17 cellular contexts compared by ENCODE assay signal in genomic region chr14:105053996-105054395, GRCh38. TPM values are rescaled to one million over a fixed set of nuclear protein-coding genes. Genes with fewer than 3 reads are reported as not detected.
DNase-seq lines count a peak whose midpoint lies in the region; ATAC-seq, FAIRE-seq and TF ChIP-seq lines count a peak whose summit lies in the region.
"Had no signal": no experiment of that assay in that cellular context is flagged by ENCODE, and none has a peak within 500 bp of the region (broad histone marks: within the 10 kb centered on the region; RNA-seq: fewer than 3 reads in every experiment).

No MANE protein-coding gene starts in this region.

- intact Hi-C loops in GM12878 (cut with micrococcal nuclease; ENCODE audit: unreplicated experiment) = no loop called here

- H3K4me1 Mint-ChIP-seq in activated naive CD8-positive, alpha-beta T cell (ENCODE audit: low read depth) = peaks cover 22% of the 10 kb centered on the region
- peaks cover 19% of the 10 kb centered on the region for H3K4me1 Mint-ChIP-seq in activated naive CD8-positive, alpha-beta T cell treated with anti-CD3 and anti-CD28 coated beads for 36 hours
- H3K4me1 Mint-ChIP-seq in stimulated activated effector memory CD8-positive, alpha-beta T cell treated with anti-CD3 and anti-CD28 coated beads, Interleukin-12 subunit alpha, Interleukin-12 subunit beta, amount 100 ng/mL, for 72 hours = peaks cover 29% of the 10 kb centered on the region

- H3K9me3 ChIP-seq in GM12878 (replicated peaks; ENCODE audit: control insufficient read depth, insufficient read depth, low read length) = no peaks in the 10 kb centered on the region

- H3K27me3 ChIP-seq in GM12878 (replicated peaks in 1 of 2; ENCODE audit: control insufficient read depth in 2 of 2, insufficient read depth in 2 of 2, low read length in 1 of 2) = no peaks in the 10 kb centered on the region

- no peak overlapping the region for H3K4me3 Mint-ChIP-seq in activated naive CD8-positive, alpha-beta T cell
- H3K4me3 Mint-ChIP-seq in activated naive CD8-positive, alpha-beta T cell treated with anti-CD3 and anti-CD28 coated beads for 36 hours = no peak overlapping the region
- no peak overlapping the region for H3K4me3 Mint-ChIP-seq in stimulated activated effector memory CD8-positive, alpha-beta T cell treated with anti-CD3 and anti-CD28 coated beads, Interleukin-12 subunit alpha, Interleukin-12 subunit beta, amount 100 ng/mL, for 72 hours

- SMC1A ChIA-PET in GM12878 (lab: Charles Lee; ENCODE audit: uncharacterized antibody, unreplicated experiment) = interaction anchor here (1.2 to 1.6 kb wide), 3 partner anchors 10 to 28 kb away, joined by 3 to 6 read pairs (median 4); no protein-coding TSS in a partner anchor

- H3K4me2 ChIP-seq in GM12878 (ENCODE audit: control insufficient read depth, insufficient read depth) = no peak overlapping the region

- CTCF ChIA-PET in GM12878 (lab: Yijun Ruan, JAX) = interaction anchor here (0.8 to 1.5 kb wide), 4 partner anchors 11 to 78 kb away, joined by 3 to 5 read pairs (median 4); partner anchors contain the start of gene GPR132

- no peak overlapping the region for H3K9ac ChIP-seq in GM12878 (ENCODE audit: control insufficient read depth, insufficient read depth, low read length)
- H3K9ac ChIP-seq: GM23248 had no signal

- no peak for ATAC-seq in GM12878
- ATAC-seq in stimulated activated effector memory CD8-positive, alpha-beta T cell treated with anti-CD3 and anti-CD28 coated beads, Interleukin-12 subunit alpha, Interleukin-12 subunit beta, amount 100 ng/mL, for 72 hours = no peak
- ATAC-seq: HCT116 had no signal

- no peak for DNase-seq in activated naive CD8-positive, alpha-beta T cell treated with anti-CD3 and anti-CD28 coated beads for 36 hours
- DNase-seq in GM12892 (ENCODE audit: insufficient read length) (no peak), GM12878 (ENCODE audit: low read depth, low spot score) (no peak), NCI-H2196 (lab: John Stamatoyannopoulos, UW; ENCODE audit: unreplicated experiment) (no peak), retina (no peak)
- no peak for DNase-seq in stimulated activated effector memory CD8-positive, alpha-beta T cell treated with anti-CD3 and anti-CD28 coated beads, Interleukin-12 subunit alpha, Interleukin-12 subunit beta, amount 100 ng/mL, for 72 hours (ENCODE audit: low spot score in 2 of 2)
- DNase-seq: ACHN, AML-193, GM23248, KG1, NCI-H1436, NCI-H2029, NCI-H446 treated with DMSO at 0.1 percent for 48 hours, OCI-M1 had no signal

- RAD21 ChIA-PET in GM12878 (lab: Charles Lee; ENCODE audit: unreplicated experiment) = interaction anchor here (0.9 kb wide), 1 partner anchor 10 kb away, joined by 3 read pairs; no protein-coding TSS in a partner anchor

- TF ChIP-seq POLR2A in GM12892 (IDR thresholded peaks at IDR 0.05; ENCODE audit: low read depth, low read length) (peak; percentile 35; the same call in 1 of the 2 replicates), GM12878 (IDR thresholded peaks at IDR 0.05; ENCODE audit: low read depth, low read length) (no peak)

- H3K4me1 ChIP-seq in GM12878 (ENCODE audit: control insufficient read depth, insufficient read depth, low read length) = 0 out of 2 replicates have a peak, but pooled peaks cover 4% of the 10 kb centered on the region

- H3K9me3 Mint-ChIP-seq in activated naive CD8-positive, alpha-beta T cell (ENCODE audit: low read depth) = no peaks in the 10 kb centered on the region
- H3K9me3 Mint-ChIP-seq in activated naive CD8-positive, alpha-beta T cell treated with anti-CD3 and anti-CD28 coated beads for 36 hours = no peaks in the 10 kb centered on the region
- H3K9me3 Mint-ChIP-seq in stimulated activated effector memory CD8-positive, alpha-beta T cell treated with anti-CD3 and anti-CD28 coated beads, Interleukin-12 subunit alpha, Interleukin-12 subunit beta, amount 100 ng/mL, for 72 hours = no peaks in the 10 kb centered on the region

- no peak overlapping the region for H2AFZ ChIP-seq in GM12878 (ENCODE audit: control insufficient read depth, low read depth, low read length)
- H2AFZ ChIP-seq: GM23248 had no signal

- peaks cover 20% of the 10 kb centered on the region for H3K79me2 ChIP-seq in GM12878 (ENCODE audit: control insufficient read depth, insufficient read depth, low read length)

- peaks cover 13% of the 10 kb centered on the region for H4K20me1 ChIP-seq in GM12878 (ENCODE audit: control insufficient read depth, insufficient read depth)

- 97% methylated on average over 14 of the region's 15 CpGs for WGBS in GM12878 (ENCODE audit: insufficient coverage, insufficient replicate concordance, low lambda C conversion rate, missing lambda C conversion rate)

- BruUV-seq in GM12878 (replicated peaks; lab: Mats Ljungman, UMichigan) = no TSS peak

- H3K36me3 Mint-ChIP-seq in activated naive CD8-positive, alpha-beta T cell = peaks cover 5% of the 10 kb centered on the region
- H3K36me3 Mint-ChIP-seq in activated naive CD8-positive, alpha-beta T cell treated with anti-CD3 and anti-CD28 coated beads for 36 hours = peaks cover 20% of the 10 kb centered on the region
- peaks cover 100% of the 10 kb centered on the region for H3K36me3 Mint-ChIP-seq in stimulated activated effector memory CD8-positive, alpha-beta T cell treated with anti-CD3 and anti-CD28 coated beads, Interleukin-12 subunit alpha, Interleukin-12 subunit beta, amount 100 ng/mL, for 72 hours

- no peak for TF ChIP-seq CTCF in GM12878 (IDR thresholded peaks at IDR 0.05 in 2 of 3, conservative IDR thresholded peaks at IDR 0.05 in 1 of 3; ENCODE audit: control insufficient read depth in 2 of 3, extremely low read depth in 1 of 3, insufficient read depth in 1 of 3, low read depth in 3 of 3, low read length in 3 of 3)

- no peak for TF ChIP-seq RAD21 in GM12878 (IDR thresholded peaks at IDR 0.05; ENCODE audit: insufficient read depth, low read depth, low read length)

- H3K27me3 Mint-ChIP-seq in activated naive CD8-positive, alpha-beta T cell = no peaks in the 10 kb centered on the region
- H3K27me3 Mint-ChIP-seq in activated naive CD8-positive, alpha-beta T cell treated with anti-CD3 and anti-CD28 coated beads for 36 hours = no peaks in the 10 kb centered on the region

- POLR2A ChIA-PET in GM12878 (lab: Charles Lee) = no interaction called here

- no peak overlapping the region for H3K4me3 ChIP-seq in GM12878
- H3K4me3 ChIP-seq: GM23248 had no signal

- no peak for FAIRE-seq in GM12892 (lab: Jason Lieb, UNC)
- FAIRE-seq in GM12878 (lab: Jason Lieb, UNC) = no peak
- FAIRE-seq: GM18507 had no signal

- H3K27ac Mint-ChIP-seq in activated naive CD8-positive, alpha-beta T cell = peak overlapping the region; percentile 66
- H3K27ac Mint-ChIP-seq in activated naive CD8-positive, alpha-beta T cell treated with anti-CD3 and anti-CD28 coated beads for 36 hours = no peak overlapping the region
- peak overlapping the region; percentile 10 for H3K27ac Mint-ChIP-seq in stimulated activated effector memory CD8-positive, alpha-beta T cell treated with anti-CD3 and anti-CD28 coated beads, Interleukin-12 subunit alpha, Interleukin-12 subunit beta, amount 100 ng/mL, for 72 hours

- H3K36me3 ChIP-seq in GM12878 (ENCODE audit: control insufficient read depth in 2 of 2, insufficient read depth in 2 of 2, low read length in 1 of 2) = peaks cover 44 to 46% of the 10 kb centered on the region in 2 experiments

- in situ Hi-C loops in GM12878 (cut with MboI) = no loop called here

- TF ChIP-seq EP300 in GM12878 (IDR thresholded peaks at IDR 0.05; ENCODE audit: borderline replicate concordance in 1 of 2, control insufficient read depth in 1 of 2, low read depth in 2 of 2, low read length in 2 of 2) = no peak

- H3K27ac ChIP-seq in GM12878 (ENCODE audit: control insufficient read depth, insufficient read depth) = no peak overlapping the region
- H3K27ac ChIP-seq: GM23248 had no signal

RNA-seq across cellular contexts. Expression of gene GPR132, which starts 11.2 kb away (rescaled TPM):
- 10 to 100 TPM; 23.9 to 24.1 TPM for total RNA-seq in activated naive CD8-positive, alpha-beta T cell treated with anti-CD3 and anti-CD28 coated beads for 36 hours
- polyA plus RNA-seq in GM12892 (2012; ENCODE audit: missing spikeins) = 13.8 TPM
- total RNA-seq in GM12878 (2013; cell fraction: nucleolus; rRNA removed) = 118 and 130 TPM in 2 replicates
- total RNA-seq in GM12878 (2014; rRNA removed) (45.8 and 49.3 TPM in 2 replicates), GM12878 (2014; rRNA removed; fragmentation: Illumina TruSeq; extraction: Trizol) (20.3 and 21.0 TPM in 2 replicates), GM12878 (2021) (39.6 and 40.3 TPM in 2 replicates)
- 9.9 TPM for polyA plus RNA-seq in GM12878 (2011; ENCODE audit: low read depth)
- polyA plus RNA-seq in GM12878 (2011; rRNA removed) (10.2 and 14.9 TPM in 2 replicates), GM12878 (2014; fragmentation: Illumina TruSeq; extraction: Trizol) (4.9 and 14.5 TPM in 2 replicates), GM12878 (2014; fragmentation: Nextera tagmentation; extraction: Ambion mirVana) (1 to 10 TPM; 1.9 to 2.2 TPM), GM12878 (2014; rRNA removed) (30.0 and 30.7 TPM in 2 replicates), GM12878 (2016; fragmentation: Nextera tagmentation; extraction: Ambion mirVana) (10 to 100 TPM; 19.8 to 21.7 TPM)
- 23.7 and 36.1 TPM in 2 replicates for polyA plus RNA-seq in GM12878 (2011; cell fraction: cytosol; rRNA removed)
- 47.6 and 57.0 TPM in 2 replicates for polyA plus RNA-seq in GM12878 (2011; cell fraction: nucleus; rRNA removed)
- polyA plus RNA-seq in GM12878 (2012) = 22.6 and 24.5 TPM in 2 replicates
- polyA minus RNA-seq in GM12878 (2011; rRNA and poly(A)+ RNA removed) = 38.5 and 63.1 TPM in 2 replicates
- 15.9 and 17.0 TPM in 2 replicates for polyA minus RNA-seq in GM12878 (2011; cell fraction: cytosol; rRNA and poly(A)+ RNA removed)
- 15.6 and 33.9 TPM in 2 replicates for polyA minus RNA-seq in GM12878 (2011; cell fraction: nucleus; rRNA and poly(A)+ RNA removed)
- total RNA-seq: GM23248 had no signal
- polyA plus RNA-seq: GM23248 had no signal

RNA-seq across cellular contexts. Expression of gene CDCA4, which starts 33.1 kb away (rescaled TPM):
- 10 to 100 TPM; 89.7 to 89.8 TPM for total RNA-seq in activated naive CD8-positive, alpha-beta T cell treated with anti-CD3 and anti-CD28 coated beads for 36 hours
- polyA plus RNA-seq in GM12892 (2012; ENCODE audit: missing spikeins) = 35.4 TPM
- total RNA-seq in GM12878 (2013; cell fraction: nucleolus; rRNA removed) = 26.9 and 31.0 TPM in 2 replicates
- total RNA-seq in GM12878 (2014; rRNA removed) (59.0 and 62.9 TPM in 2 replicates), GM12878 (2014; rRNA removed; fragmentation: Illumina TruSeq; extraction: Trizol) (28.7 and 30.1 TPM in 2 replicates), GM12878 (2021) (56.3 and 60.2 TPM in 2 replicates)
- polyA plus RNA-seq in GM12878 (2011; ENCODE audit: low read depth) = 12.7 TPM
- polyA plus RNA-seq in GM12878 (2011; rRNA removed) (35.4 and 48.5 TPM in 2 replicates), GM12878 (2014; fragmentation: Illumina TruSeq; extraction: Trizol) (14.4 and 23.3 TPM in 2 replicates), GM12878 (2014; fragmentation: Nextera tagmentation; extraction: Ambion mirVana) (10 to 100 TPM; 10.4 to 16.1 TPM), GM12878 (2014; rRNA removed) (55.7 and 59.3 TPM in 2 replicates), GM12878 (2016; fragmentation: Nextera tagmentation; extraction: Ambion mirVana) (10 to 100 TPM; 61.7 to 64.0 TPM)
- 50.6 and 63.1 TPM in 2 replicates for polyA plus RNA-seq in GM12878 (2011; cell fraction: cytosol; rRNA removed)
- 32.4 and 40.6 TPM in 2 replicates for polyA plus RNA-seq in GM12878 (2011; cell fraction: nucleus; rRNA removed)
- 27.2 and 36.2 TPM in 2 replicates for polyA plus RNA-seq in GM12878 (2012)
- polyA minus RNA-seq in GM12878 (2011; rRNA and poly(A)+ RNA removed) = 25.7 and 41.9 TPM in 2 replicates
- polyA minus RNA-seq in GM12878 (2011; cell fraction: cytosol; rRNA and poly(A)+ RNA removed) = 16.9 and 21.2 TPM in 2 replicates
- polyA minus RNA-seq in GM12878 (2011; cell fraction: nucleus; rRNA and poly(A)+ RNA removed) = 8.0 and 14.2 TPM in 2 replicates
